Comparison of ENCODE assay signal across 8 cellular contexts in the genomic region with DNA sequence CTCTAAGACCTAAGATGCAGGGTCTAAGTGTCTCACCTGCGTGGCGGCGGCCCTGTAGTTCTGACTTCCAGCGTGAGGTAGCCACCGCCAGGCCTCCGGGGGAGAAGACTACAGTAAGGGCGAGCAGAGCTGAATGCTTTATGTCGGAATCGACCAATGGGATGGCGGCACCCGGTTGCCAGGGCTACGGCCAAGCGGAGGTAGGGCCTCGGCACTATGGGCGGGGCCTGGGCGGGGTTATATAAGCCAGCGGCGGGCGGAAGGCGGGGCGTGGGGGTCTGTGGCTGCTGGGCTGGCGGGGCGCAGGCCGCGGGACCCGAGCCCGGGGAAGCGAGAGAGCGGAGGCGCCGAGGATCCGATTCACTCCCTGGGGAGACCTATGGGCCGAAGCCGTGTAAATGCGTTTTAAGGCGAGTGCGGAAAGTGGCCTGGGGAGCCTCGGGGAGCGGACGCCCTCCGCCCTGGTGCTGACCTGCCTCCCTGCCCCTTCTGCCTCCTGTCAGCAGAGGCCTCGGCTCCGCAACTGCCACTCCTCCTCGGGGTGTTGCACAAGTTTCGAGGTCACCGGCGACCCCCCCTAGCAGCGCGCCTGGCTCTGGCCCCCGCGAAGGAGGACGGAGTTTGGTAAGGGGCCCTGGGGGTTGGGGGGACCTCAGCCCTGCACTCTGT. TPM values are rescaled to one million over a fixed set of nuclear protein-coding genes. Genes with fewer than 3 reads are reported as not detected.
A peak's percentile ranks its signal among the peaks of the same experiment; 100 is the strongest.
DNase-seq lines count a peak whose midpoint lies in the region; ATAC-seq and TF ChIP-seq lines count a peak whose summit lies in the region.

A gene (plus strand): TSS at position 269 of the 669 bp plus-strand sequence. CDS start 1,097 bp downstream, outside the sequence.

- TF ChIP-seq EP300 in upper lobe of left lung (IDR thresholded peaks at IDR 0.05) = no peak

- TF ChIP-seq CTCF in GM12875 (IDR thresholded peaks at IDR 0.05; ENCODE audit: borderline replicate concordance, insufficient read depth, low read depth, low read length) (no peak), left ventricle myocardium inferior (IDR thresholded peaks at IDR 0.05; ENCODE audit: borderline replicate concordance) (no peak), upper lobe of left lung (IDR thresholded peaks at IDR 0.05) (peak in 1 of 6 experiments; percentile 28)

- peak; percentile 76 for DNase-seq in NCI-H1417 treated with DMSO at 0.1 percent for 48 hours (lab: John Stamatoyannopoulos, UW)
- peak; percentile 90 to 99 (median 95) for DNase-seq in T-helper 1 cell
- peak; percentile 64 to 99 (median 94) for DNase-seq in amygdala (lab: John Stamatoyannopoulos, UW)
- DNase-seq in left ventricle myocardium inferior = peak; percentile 98
- peak; percentile 99 for DNase-seq in posterior vena cava (ENCODE audit: low spot score)
- DNase-seq in upper lobe of left lung = peak; percentile 98 to 99

- peaks cover 21% of the 10 kb centered on the region for H3K4me1 ChIP-seq in left ventricle myocardium inferior
- peaks cover 10 to 19% (median 15%) of the 10 kb centered on the region in 4 donors for H3K4me1 ChIP-seq in upper lobe of left lung

- H3K9me3 ChIP-seq in left ventricle myocardium inferior (replicated peaks) (no peaks in the 10 kb centered on the region), upper lobe of left lung (no peaks in the 10 kb centered on the region)

- intact Hi-C loops in left ventricle myocardium inferior (cut with micrococcal nuclease) = loop anchor here (10.0 kb wide), 1 partner anchor 146 kb away; no protein-coding TSS in a partner anchor
- intact Hi-C loops in posterior vena cava (cut with DNase I) = no loop called here

- H3K27ac ChIP-seq in left ventricle myocardium inferior (replicated peaks) (peak within 1 kb of the TSS; percentile 58), upper lobe of left lung (peak within 1 kb of the TSS in 3 of 4 donors; percentile 16 to 65 (median 41))

- H3K36me3 ChIP-seq in left ventricle myocardium inferior = no peaks in the 10 kb centered on the region
- H3K36me3 ChIP-seq in upper lobe of left lung = no peaks in the 10 kb centered on the region

- 0% methylated on average over 19 to 28 of the region's 52 CpGs for WGBS in upper lobe of left lung, 2 donors

- peak in 3 of 4 donors; percentile 60 to 76 (median 75) for TF ChIP-seq POLR2A in upper lobe of left lung (IDR thresholded peaks at IDR 0.05)

- no peaks in the 10 kb centered on the region for H3K27me3 ChIP-seq in left ventricle myocardium inferior (ENCODE audit: low read depth)
- no peaks in the 10 kb centered on the region for H3K27me3 ChIP-seq in upper lobe of left lung

- peak within 1 kb of the TSS; percentile 60 for H3K4me3 ChIP-seq in GM12875 (ENCODE audit: low read depth, low read length)
- H3K4me3 ChIP-seq in left ventricle myocardium inferior = peak within 1 kb of the TSS; percentile 76
- peak within 1 kb of the TSS; percentile 54 to 91 (median 61) for H3K4me3 ChIP-seq in upper lobe of left lung

- ATAC-seq in HG02763 (IDR thresholded peaks at IDR 0.05; ENCODE audit: unreplicated experiment) (peak; percentile 85), upper lobe of left lung (ENCODE audit: low FRiP score in 2 of 2) (peak; percentile 96 to 98)

RNA-seq across cellular contexts. Expression of the gene that starts here (rescaled TPM):
- total RNA-seq in left ventricle myocardium inferior = 2.8 TPM
- 1 to 10 TPM; 4.0 to 4.7 TPM for total RNA-seq in posterior vena cava
- total RNA-seq in upper lobe of left lung = 1 to 10 TPM; 1.5 to 4.8 (median 2.8) TPM

Comparison
In these comparisons a context has a peak if more than half of its experiments do, and no peak if none do; other contexts are left out.
1. Peak in every context shown above with its lines: DNase-seq, ATAC-seq, H3K4me3 ChIP-seq and H3K27ac ChIP-seq.